1 cellular context compared by ENCODE assay signal in the genomic region with DNA sequence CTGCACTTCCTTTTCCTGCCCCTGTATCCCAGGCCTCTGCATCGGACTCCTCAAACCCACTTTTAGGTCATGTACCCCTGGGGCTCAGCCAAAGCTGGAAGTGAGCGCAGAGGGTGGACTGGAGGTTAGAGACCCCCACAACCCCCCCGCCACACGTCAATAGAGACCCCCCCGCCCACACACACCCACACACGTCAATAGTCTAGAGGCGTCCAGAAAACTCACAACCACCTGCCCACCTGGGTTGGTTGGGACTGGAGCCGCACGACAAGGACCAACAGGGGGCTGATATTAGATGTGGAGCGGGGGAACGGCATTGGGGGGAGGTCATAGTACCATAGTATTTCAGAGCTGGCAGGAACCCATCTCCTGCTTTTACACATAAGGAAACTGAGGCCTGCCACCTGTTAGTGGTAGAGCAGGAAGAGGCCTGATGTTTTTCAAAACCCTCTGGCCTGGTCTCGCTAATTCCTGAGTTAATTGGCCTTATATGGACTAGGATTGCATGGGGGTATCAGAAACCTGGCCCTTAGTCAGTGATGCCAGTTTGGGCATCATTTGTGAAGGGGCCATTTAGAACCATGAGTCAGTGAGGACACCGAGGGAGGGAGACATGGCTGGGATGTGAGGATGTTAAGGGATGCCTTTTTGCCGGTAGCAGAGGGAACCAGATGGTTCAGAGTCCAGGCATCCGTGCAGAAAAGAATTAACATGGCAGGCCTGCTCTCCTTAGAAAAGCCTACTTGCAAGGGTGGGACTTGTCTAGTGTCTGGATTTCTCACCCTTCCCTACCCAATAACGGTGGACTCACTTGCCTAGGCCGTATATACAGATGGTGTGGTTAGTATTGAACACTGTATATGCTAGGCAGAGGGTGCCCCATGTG.
TF ChIP-seq lines count a peak whose summit lies in the region.

No MANE protein-coding gene starts in this region.

TF ChIP-seq in K562, 482 proteins besides CTCF, POLR2A, EP300 and RAD21:
- TF ChIP-seq RUNX1 (IDR thresholded peaks at IDR 0.05; ENCODE audit: low read depth): 0 out of 2 replicates have a peak, but pooled peaks have one; percentile 5
- 0 out of 2 replicates have a peak, but pooled peaks have one; percentile 14 for TF ChIP-seq SMARCE1 (IDR thresholded peaks at IDR 0.05)
- TF ChIP-seq, protein P1, sequence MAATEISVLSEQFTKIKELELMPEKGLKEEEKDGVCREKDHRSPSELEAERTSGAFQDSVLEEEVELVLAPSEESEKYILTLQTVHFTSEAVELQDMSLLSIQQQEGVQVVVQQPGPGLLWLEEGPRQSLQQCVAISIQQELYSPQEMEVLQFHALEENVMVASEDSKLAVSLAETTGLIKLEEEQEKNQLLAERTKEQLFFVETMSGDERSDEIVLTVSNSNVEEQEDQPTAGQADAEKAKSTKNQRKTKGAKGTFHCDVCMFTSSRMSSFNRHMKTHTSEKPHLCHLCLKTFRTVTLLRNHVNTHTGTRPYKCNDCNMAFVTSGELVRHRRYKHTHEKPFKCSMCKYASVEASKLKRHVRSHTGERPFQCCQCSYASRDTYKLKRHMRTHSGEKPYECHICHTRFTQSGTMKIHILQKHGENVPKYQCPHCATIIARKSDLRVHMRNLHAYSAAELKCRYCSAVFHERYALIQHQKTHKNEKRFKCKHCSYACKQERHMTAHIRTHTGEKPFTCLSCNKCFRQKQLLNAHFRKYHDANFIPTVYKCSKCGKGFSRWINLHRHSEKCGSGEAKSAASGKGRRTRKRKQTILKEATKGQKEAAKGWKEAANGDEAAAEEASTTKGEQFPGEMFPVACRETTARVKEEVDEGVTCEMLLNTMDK (IDR thresholded peaks at IDR 0.05; ENCODE audit: borderline replicate concordance, insufficient read depth, low read depth, low read length, poor library complexity, severe bottlenecking): peak; percentile 24
- TF ChIP-seq ZNF354B (CRISPR knock-in tag; IDR thresholded peaks at IDR 0.05): no peak
- TF ChIP-seq, protein P2, sequence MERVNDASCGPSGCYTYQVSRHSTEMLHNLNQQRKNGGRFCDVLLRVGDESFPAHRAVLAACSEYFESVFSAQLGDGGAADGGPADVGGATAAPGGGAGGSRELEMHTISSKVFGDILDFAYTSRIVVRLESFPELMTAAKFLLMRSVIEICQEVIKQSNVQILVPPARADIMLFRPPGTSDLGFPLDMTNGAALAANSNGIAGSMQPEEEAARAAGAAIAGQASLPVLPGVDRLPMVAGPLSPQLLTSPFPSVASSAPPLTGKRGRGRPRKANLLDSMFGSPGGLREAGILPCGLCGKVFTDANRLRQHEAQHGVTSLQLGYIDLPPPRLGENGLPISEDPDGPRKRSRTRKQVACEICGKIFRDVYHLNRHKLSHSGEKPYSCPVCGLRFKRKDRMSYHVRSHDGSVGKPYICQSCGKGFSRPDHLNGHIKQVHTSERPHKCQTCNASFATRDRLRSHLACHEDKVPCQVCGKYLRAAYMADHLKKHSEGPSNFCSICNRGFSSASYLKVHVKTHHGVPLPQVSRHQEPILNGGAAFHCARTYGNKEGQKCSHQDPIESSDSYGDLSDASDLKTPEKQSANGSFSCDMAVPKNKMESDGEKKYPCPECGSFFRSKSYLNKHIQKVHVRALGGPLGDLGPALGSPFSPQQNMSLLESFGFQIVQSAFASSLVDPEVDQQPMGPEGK (CRISPR knock-in tag; IDR thresholded peaks at IDR 0.05; ENCODE audit: borderline replicate concordance): no peak
- TF ChIP-seq NELFE (IDR thresholded peaks at IDR 0.05; ENCODE audit: insufficient read depth, insufficient read length): no peak
- TF ChIP-seq ZBTB7A (IDR thresholded peaks at IDR 0.05; ENCODE audit: borderline replicate concordance, control insufficient read depth, low read depth, low read length): 0 out of 2 replicates have a peak, but pooled peaks have one; percentile 2
- TF ChIP-seq NFIX (CRISPR knock-in tag; IDR thresholded peaks at IDR 0.05; ENCODE audit: low read depth): no peak
- TF ChIP-seq EGR1 (conservative IDR thresholded peaks at IDR 0.05): peak; percentile 43; the same call in 1 of the 2 replicates
- TF ChIP-seq MIER1 (IDR thresholded peaks at IDR 0.05; ENCODE audit: low read depth): 0 out of 2 replicates have a peak, but pooled peaks have one; percentile 35
- TF ChIP-seq SPI1 (IDR thresholded peaks at IDR 0.05; ENCODE audit: borderline replicate concordance, low read depth, low read length): peak; percentile 53; the same call in 1 of the 2 replicates
TF ChIP-seq in K562: peak in this region for 7.
